Comparison of ENCODE assay signal across 23 cellular contexts in genomic region chr10:9562001-9562505, GRCh38.
"Had no signal": no experiment of that assay in that cellular context is flagged by ENCODE, and none has a peak within 500 bp of the region (broad histone marks: within the 10 kb centered on the region; RNA-seq: fewer than 3 reads in every experiment).

No MANE protein-coding gene starts in this region.

- H3K27ac ChIP-seq: breast epithelium, epithelial cell of prostate, tibial nerve had no signal

- DNase-seq: activated B cell treated with CpG ODN at 0.5 μM for 24 hours; activated CD4-positive, alpha-beta T cell treated with anti-CD3 and anti-CD28 coated beads, Interleukin-2, amount 50 U/mL, for 1 hour; activated CD8-positive, alpha-beta T cell treated with anti-CD3 and anti-CD28 coated beads for 36 hours; activated gamma-delta T cell treated with Interleukin-2 at 50 U/mL for 16 hours; activated naive CD8-positive, alpha-beta T cell treated with anti-CD3 and anti-CD28 coated beads, Interleukin-2, amount 50 U/mL, for 24 hours; activated T-cell treated with anti-CD3 and anti-CD28 coated beads, Interleukin-2, amount 50 U/mL, for 4 hours; amygdala; head of caudate nucleus; hippocampal formation; natural killer cell; posterior cingulate gyrus; right cardiac atrium; stimulated activated CD4-positive, alpha-beta T cell treated with anti-CD3 and anti-CD28 coated beads, Interleukin-2, amount 100 ng/mL, for 48 hours; stimulated activated naive CD4-positive, alpha-beta T cell treated with Interleukin-2 at 50 U/mL for 16 hours; T-helper 2 cell had no signal

- H3K4me1 ChIP-seq: breast epithelium, tibial nerve had no signal

- H3K4me3 ChIP-seq: breast epithelium, gastroesophageal sphincter, tibial nerve had no signal

- H3K4me1 Mint-ChIP-seq: activated B cell treated with CpG ODN at 0.5 μM for 24 hours; activated naive CD4-positive, alpha-beta T cell treated with anti-CD3 and anti-CD28 coated beads, Interleukin-2, amount 50 U/mL, for 24 hours; activated naive CD8-positive, alpha-beta T cell treated with anti-CD3 and anti-CD28 coated beads, Interleukin-2, amount 50 U/mL, for 24 hours; activated T-helper 17 cell treated with anti-CD3 and anti-CD28 coated beads, Interleukin-2, amount 50 U/mL, for 72 hours; central memory CD8-positive, alpha-beta T cell; natural killer cell had no signal

- ATAC-seq: activated CD8-positive, alpha-beta T cell treated with anti-CD3 and anti-CD28 coated beads for 36 hours; activated naive CD8-positive, alpha-beta T cell treated with anti-CD3 and anti-CD28 coated beads, Interleukin-2, amount 50 U/mL, for 24 hours; activated T-cell treated with anti-CD3 and anti-CD28 coated beads, Interleukin-2, amount 50 U/mL, for 4 hours; activated T-helper 17 cell treated with anti-CD3 and anti-CD28 coated beads, Interleukin-2, amount 50 U/mL, for 72 hours; gastroesophageal sphincter; natural killer cell; right cardiac atrium had no signal

- H3K9me3 Mint-ChIP-seq: activated B cell treated with CpG ODN at 0.5 μM for 24 hours; activated CD8-positive, alpha-beta T cell treated with anti-CD3 and anti-CD28 coated beads for 36 hours; activated naive CD4-positive, alpha-beta T cell treated with anti-CD3 and anti-CD28 coated beads, Interleukin-2, amount 50 U/mL, for 24 hours; activated naive CD8-positive, alpha-beta T cell treated with anti-CD3 and anti-CD28 coated beads, Interleukin-2, amount 50 U/mL, for 24 hours; activated T-cell treated with anti-CD3 and anti-CD28 coated beads, Interleukin-2, amount 50 U/mL, for 4 hours; activated T-helper 17 cell treated with anti-CD3 and anti-CD28 coated beads, Interleukin-2, amount 50 U/mL, for 72 hours; central memory CD8-positive, alpha-beta T cell had no signal

- H3K36me3 ChIP-seq: breast epithelium, gastroesophageal sphincter, tibial nerve had no signal

- H3K27me3 ChIP-seq: breast epithelium, gastroesophageal sphincter, tibial nerve had no signal

- H3K4me3 Mint-ChIP-seq: activated B cell treated with CpG ODN at 0.5 μM for 24 hours; activated CD8-positive, alpha-beta T cell treated with anti-CD3 and anti-CD28 coated beads for 36 hours; activated naive CD4-positive, alpha-beta T cell treated with anti-CD3 and anti-CD28 coated beads, Interleukin-2, amount 50 U/mL, for 24 hours; activated naive CD8-positive, alpha-beta T cell treated with anti-CD3 and anti-CD28 coated beads, Interleukin-2, amount 50 U/mL, for 24 hours; activated T-cell treated with anti-CD3 and anti-CD28 coated beads, Interleukin-2, amount 50 U/mL, for 4 hours; activated T-helper 17 cell treated with anti-CD3 and anti-CD28 coated beads, Interleukin-2, amount 50 U/mL, for 72 hours; central memory CD8-positive, alpha-beta T cell; dendritic cell treated with granulocyte-macrophage colony-stimulating factor and Interleukin-4, amounts not matched to agents 40 ng/mL and 50 ng/mL, for 4 days; natural killer cell had no signal

- H3K27ac Mint-ChIP-seq: activated B cell treated with CpG ODN at 0.5 μM for 24 hours; activated CD8-positive, alpha-beta T cell treated with anti-CD3 and anti-CD28 coated beads for 36 hours; activated naive CD4-positive, alpha-beta T cell treated with anti-CD3 and anti-CD28 coated beads, Interleukin-2, amount 50 U/mL, for 24 hours; activated naive CD8-positive, alpha-beta T cell treated with anti-CD3 and anti-CD28 coated beads, Interleukin-2, amount 50 U/mL, for 24 hours; activated T-helper 17 cell treated with anti-CD3 and anti-CD28 coated beads, Interleukin-2, amount 50 U/mL, for 72 hours; dendritic cell treated with granulocyte-macrophage colony-stimulating factor and Interleukin-4, amounts not matched to agents 40 ng/mL and 50 ng/mL, for 4 days; natural killer cell had no signal

- H3K9me3 ChIP-seq: breast epithelium, gastroesophageal sphincter, tibial nerve had no signal

- H3K36me3 Mint-ChIP-seq: activated naive CD4-positive, alpha-beta T cell treated with anti-CD3 and anti-CD28 coated beads, Interleukin-2, amount 50 U/mL, for 24 hours; natural killer cell had no signal

- H3K27me3 Mint-ChIP-seq: activated B cell treated with CpG ODN at 0.5 μM for 24 hours; activated CD8-positive, alpha-beta T cell treated with anti-CD3 and anti-CD28 coated beads for 36 hours; activated naive CD8-positive, alpha-beta T cell treated with anti-CD3 and anti-CD28 coated beads, Interleukin-2, amount 50 U/mL, for 24 hours; activated T-helper 17 cell treated with anti-CD3 and anti-CD28 coated beads, Interleukin-2, amount 50 U/mL, for 72 hours; central memory CD8-positive, alpha-beta T cell; dendritic cell treated with granulocyte-macrophage colony-stimulating factor and Interleukin-4, amounts not matched to agents 40 ng/mL and 50 ng/mL, for 4 days had no signal
